Comparison of ENCODE assay signal across 7 cellular contexts in genomic region chr1:910881-911721, GRCh38. TPM values are rescaled to one million over a fixed set of nuclear protein-coding genes. Genes with fewer than 3 reads are reported as not detected.
DNase-seq lines count a peak whose midpoint lies in the region; ATAC-seq and TF ChIP-seq lines count a peak whose summit lies in the region.

No MANE protein-coding gene starts in this region.

- intact Hi-C loops in body of pancreas (cut with DNase I) (no loop called here), posterior cingulate gyrus (cut with DNase I) (no loop called here)

- H3K27me3 ChIP-seq in GM06990 (replicated peaks; ENCODE audit: control insufficient read depth, insufficient read depth, low read length) = no peaks in the 10 kb centered on the region; the same call in 1 of the 2 replicates
- peaks cover 0 to 5% of the 10 kb centered on the region in 2 donors for H3K27me3 ChIP-seq in body of pancreas

- H3K27ac ChIP-seq in body of pancreas = no peak overlapping the region

- no peaks in the 10 kb centered on the region for H3K9me3 ChIP-seq in body of pancreas

- no peak for TF ChIP-seq POLR2A in body of pancreas (IDR thresholded peaks at IDR 0.05)

- DNase-seq in GM06990 (ENCODE audit: extremely low read depth, insufficient read length) (peak; percentile 2), NCI-H146 treated with DMSO at 0.1 percent for 48 hours (lab: John Stamatoyannopoulos, UW; ENCODE audit: unreplicated experiment) (peak; percentile 10), body of pancreas (peak; percentile 6 to 25 (median 12)), posterior cingulate gyrus (peak in 7 of 10 donors; percentile 1 to 61 (median 5)), CD1c-positive myeloid dendritic cell (ENCODE audit: extremely low spot score) (no peak), cortex of kidney (lab: John Stamatoyannopoulos, UW) (no peak), GM10266 (ENCODE audit: extremely low spot score) (no peak)

- 41 to 50% methylated on average over 12 to 23 of the region's 25 CpGs for WGBS in body of pancreas, 2 donors

- H3K36me3 ChIP-seq in GM06990 (ENCODE audit: control insufficient read depth, insufficient read depth, low read length) (no peaks in the 10 kb centered on the region), body of pancreas (replicated peaks in 1 of 2; ENCODE audit: insufficient read depth in 1 of 2, low read depth in 2 of 2) (no peaks in the 10 kb centered on the region)

- H3K4me1 ChIP-seq in body of pancreas = peaks cover 20% of the 10 kb centered on the region

- ATAC-seq in body of pancreas = peak; percentile 27

- H3K4me3 ChIP-seq in GM06990 (replicated peaks; ENCODE audit: low read depth, low read length) (no peak overlapping the region), body of pancreas (no peak overlapping the region)

- no peak for TF ChIP-seq CTCF in GM06990 (IDR thresholded peaks at IDR 0.05; ENCODE audit: insufficient read depth, low read length, poor library complexity, severe bottlenecking)
- TF ChIP-seq CTCF in body of pancreas (IDR thresholded peaks at IDR 0.05) = no peak
- no peak for TF ChIP-seq CTCF in GM10266 (IDR thresholded peaks at IDR 0.05; ENCODE audit: control insufficient read depth, insufficient read depth, low read depth, missing control alignments)

RNA-seq across cellular contexts. Expression of gene SAMD11, which starts 12.6 kb away (rescaled TPM):
- total RNA-seq in body of pancreas = 1 to 10 TPM; 2.1 to 2.3 TPM

RNA-seq across cellular contexts. Expression of gene NOC2L, which starts 48.0 kb away (rescaled TPM):
- 10 to 100 TPM; 30.6 to 32.3 TPM for total RNA-seq in body of pancreas

RNA-seq across cellular contexts. Expression of gene KLHL17, which starts 49.3 kb away (rescaled TPM):
- 10 to 100 TPM in 1 of 2 donors, 1 to 10 TPM in 1; 6.0 to 29.0 TPM for total RNA-seq in body of pancreas

RNA-seq across cellular contexts. Expression of gene PLEKHN1, which starts 55.2 kb away (rescaled TPM):
- total RNA-seq in body of pancreas = not detected

Comparison
In these comparisons a context has a peak if more than half of its experiments do, and no peak if none do; other contexts are left out.
1. DNase-seq: peak in GM06990 (single experiment), NCI-H146 treated with DMSO at 0.1 percent for 48 hours (single experiment), body of pancreas (4 of 4) and posterior cingulate gyrus (7 of 10); none in CD1c-positive myeloid dendritic cell (single experiment), cortex of kidney (single experiment) and GM10266 (single experiment).